12 cellular contexts compared by ENCODE assay signal in the genomic region with DNA sequence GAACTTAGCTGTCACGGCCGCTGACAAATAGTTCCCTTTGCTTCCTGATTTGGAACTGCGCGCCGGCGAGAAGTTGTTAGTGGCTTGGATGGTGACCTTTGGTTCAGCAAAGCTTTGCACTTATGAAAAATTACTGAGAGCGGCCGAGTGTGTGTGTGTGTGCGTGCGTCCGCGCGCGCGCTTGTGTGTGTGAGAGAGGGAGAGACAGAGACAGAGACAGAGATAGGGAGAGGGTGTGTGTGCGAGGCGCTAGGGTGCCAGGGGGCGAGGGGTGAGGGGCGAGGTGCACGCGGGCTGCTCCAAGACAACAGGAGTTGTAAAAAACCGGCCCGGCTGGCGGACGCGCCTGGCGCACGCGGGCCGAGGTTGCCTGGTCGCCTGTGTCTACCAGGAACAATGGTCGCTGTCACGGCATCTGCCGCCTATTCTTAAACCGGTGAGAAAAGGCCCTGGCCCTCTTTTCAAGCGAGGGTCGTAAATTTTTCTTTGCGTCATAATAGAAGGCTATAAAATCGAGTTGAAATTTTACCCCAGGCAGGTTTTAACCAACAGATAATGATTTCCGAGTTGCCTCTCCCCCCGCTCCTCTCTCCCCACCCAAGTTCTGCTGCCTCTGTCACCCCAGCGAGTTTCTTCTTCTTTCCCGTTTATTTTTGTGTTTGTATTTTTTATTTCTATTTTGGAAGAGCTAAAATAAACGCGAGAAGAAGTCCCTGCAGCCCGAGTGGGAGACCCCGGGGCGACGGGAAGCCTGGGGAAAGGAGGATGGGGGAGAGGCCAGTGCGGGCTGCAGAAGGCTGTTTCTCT. TPM values are rescaled to one million over a fixed set of nuclear protein-coding genes. Genes with fewer than 3 reads are reported as not detected.
DNase-seq lines count a peak whose midpoint lies in the region; ATAC-seq and TF ChIP-seq lines count a peak whose summit lies in the region.
"Had no signal": no experiment of that assay in that cellular context is flagged by ENCODE, and none has a peak within 500 bp of the region (broad histone marks: within the 10 kb centered on the region; RNA-seq: fewer than 3 reads in every experiment).

No MANE protein-coding gene starts in this region.

- H3K9me3 ChIP-seq in endodermal cell (ENCODE audit: control insufficient read depth, low read length), result no peaks in the 10 kb centered on the region

- no peak for ATAC-seq in GM18907 (IDR thresholded peaks at IDR 0.05; ENCODE audit: unreplicated experiment)

- H3K36me3 Mint-ChIP-seq in endodermal cell (ENCODE audit: low read depth), result no peaks in the 10 kb centered on the region

- H3K9ac ChIP-seq in endodermal cell (ENCODE audit: extremely low read depth, low read length, poor library complexity, severe bottlenecking), result no peak overlapping the region

- H3K4me1 ChIP-seq in endodermal cell (ENCODE audit: control insufficient read depth, insufficient read depth, low read length), result peaks cover 4% of the 10 kb centered on the region

- H3K27me3 Mint-ChIP-seq in endodermal cell (ENCODE audit: insufficient read depth), result peaks cover 99% of the 10 kb centered on the region

- no peaks in the 10 kb centered on the region for H3K9me3 Mint-ChIP-seq in endodermal cell
- H3K9me3 Mint-ChIP-seq: dendritic cell treated with granulocyte-macrophage colony-stimulating factor and Interleukin-4, amounts not matched to agents 40 ng/mL and 50 ng/mL, for 4 days had no signal

- H3K4me3 ChIP-seq in endodermal cell (ENCODE audit: low read length) (peak overlapping the region; percentile 61), skin epidermis (peak overlapping the region; percentile 14 to 42 (median 30))

- WGBS in endodermal cell (ENCODE audit: insufficient coverage in 1 of 2, insufficient read length in 1 of 2), 2 experiments, result 2 to 4% methylated on average over 13 to 49 of the region's 50 CpGs

- H3K27ac Mint-ChIP-seq in endodermal cell, result no peak overlapping the region
- H3K27ac Mint-ChIP-seq: dendritic cell treated with granulocyte-macrophage colony-stimulating factor and Interleukin-4, amounts not matched to agents 40 ng/mL and 50 ng/mL, for 4 days had no signal

- DNase-seq in NCI-H2107 (lab: John Stamatoyannopoulos, UW) (peak; percentile 39), NCI-H2107 treated with DMSO at 0.1 percent for 48 hours (lab: John Stamatoyannopoulos, UW; ENCODE audit: unreplicated experiment) (no peak), NCI-H345 (lab: John Stamatoyannopoulos, UW) (peak; percentile 68), endodermal cell (peak; percentile 78), DMS 273 (lab: John Stamatoyannopoulos, UW; ENCODE audit: unreplicated experiment) (no peak)
- no peak for DNase-seq in stimulated activated CD4-positive, alpha-beta T cell treated with anti-CD3 and anti-CD28 coated beads, Interleukin-4, amount 100 ng/mL, for 4 hours
- DNase-seq: T-helper 9 cell had no signal

- H3K4me1 Mint-ChIP-seq in endodermal cell, result peaks cover 16% of the 10 kb centered on the region

- TF ChIP-seq CTCF in endodermal cell (conservative IDR thresholded peaks at IDR 0.05), result no peak

- H3K4me3 Mint-ChIP-seq in endodermal cell, result peak overlapping the region; percentile 31
- H3K4me3 Mint-ChIP-seq: dendritic cell treated with granulocyte-macrophage colony-stimulating factor and Interleukin-4, amounts not matched to agents 40 ng/mL and 50 ng/mL, for 4 days had no signal

- H3K27ac ChIP-seq in endodermal cell (ENCODE audit: low read depth, low read length) (peak overlapping the region; percentile 67), skin epidermis (peak overlapping the region in 7 of 21 experiments; percentile 5 to 77 (median 18))

- H3K36me3 ChIP-seq in endodermal cell (ENCODE audit: control insufficient read depth, insufficient read depth, low read length), result no peaks in the 10 kb centered on the region

- peaks cover 100% of the 10 kb centered on the region for H3K27me3 ChIP-seq in endodermal cell (ENCODE audit: control insufficient read depth, insufficient read depth, low read length, poor library complexity, severe bottlenecking)

RNA-seq across cellular contexts. Expression of a gene that starts 0.6 kb away (rescaled TPM):
- not detected for total RNA-seq in endodermal cell
- 4.2 TPM for polyA plus RNA-seq in endodermal cell (2013, experiment 1 of 2)
- 4.3 TPM for polyA plus RNA-seq in endodermal cell (2013, experiment 2 of 2)
- total RNA-seq: mononuclear cell had no signal
- polyA plus RNA-seq: BJ had no signal

RNA-seq across cellular contexts. Expression of a gene that starts 6.4 kb away (rescaled TPM):
- not detected for total RNA-seq in endodermal cell
- polyA plus RNA-seq in endodermal cell (2013, experiment 1 of 2), result 23.7 TPM
- 13.2 TPM for polyA plus RNA-seq in endodermal cell (2013, experiment 2 of 2)

RNA-seq across cellular contexts. Expression of a gene that starts 28.2 kb away (rescaled TPM):
- total RNA-seq in endodermal cell, result not detected
- 3.6 TPM for polyA plus RNA-seq in endodermal cell (2013, experiment 1 of 2)
- polyA plus RNA-seq in endodermal cell (2013, experiment 2 of 2), result 2.2 TPM
- total RNA-seq: mononuclear cell had no signal

RNA-seq across cellular contexts. Expression of a gene that starts 30.8 kb away (rescaled TPM):
- under 1 TPM; 0.18 TPM for total RNA-seq in endodermal cell
- 1.5 TPM for polyA plus RNA-seq in endodermal cell (2013, experiment 1 of 2)
- 1.4 TPM for polyA plus RNA-seq in endodermal cell (2013, experiment 2 of 2)
- total RNA-seq: mononuclear cell had no signal
- polyA plus RNA-seq: BJ had no signal

RNA-seq across cellular contexts. Expression of a gene that starts 35.2 kb away (rescaled TPM):
- total RNA-seq in endodermal cell, result not detected
- polyA plus RNA-seq in endodermal cell (2013, experiment 1 of 2), result 5.2 TPM
- polyA plus RNA-seq in endodermal cell (2013, experiment 2 of 2), result 2.4 TPM
- total RNA-seq: mononuclear cell had no signal

Comparison
In these comparisons a context has a peak if more than half of its experiments do, and no peak if none do; other contexts are left out.
1. DNase-seq: peak in NCI-H2107 (single experiment), NCI-H345 (single experiment) and endodermal cell (single experiment); none in NCI-H2107 treated with DMSO at 0.1 percent for 48 hours (single experiment), stimulated activated CD4-positive, alpha-beta T cell treated with anti-CD3 and anti-CD28 coated beads, Interleukin-4, amount 100 ng/mL, for 4 hours (0 of 2) and DMS 273 (single experiment).